In genomic region chr5:76943006-76943405, GRCh38 we compare ENCODE assay signal across 20 cellular contexts. TPM values are rescaled to one million over a fixed set of nuclear protein-coding genes. Genes with fewer than 3 reads are reported as not detected.
DNase-seq lines count a peak whose midpoint lies in the region; ATAC-seq and TF ChIP-seq lines count a peak whose summit lies in the region.
"Had no signal": no experiment of that assay in that cellular context is flagged by ENCODE, and none has a peak within 500 bp of the region (broad histone marks: within the 10 kb centered on the region; RNA-seq: fewer than 3 reads in every experiment).

No MANE protein-coding gene starts in this region.

- no peaks in the 10 kb centered on the region for H3K9me1 ChIP-seq in IMR-90 (ENCODE audit: insufficient read depth, low read length)

- ATAC-seq in IMR-90 (ENCODE audit: low read depth) (peak; percentile 42), esophagus mucosa (no peak)
- ATAC-seq: T-helper 17 cell had no signal

- no peak overlapping the region for H3K9ac ChIP-seq in IMR-90 (ENCODE audit: low read depth, low read length)
- H3K9ac ChIP-seq: KMS-11 had no signal

- H4K20me1 ChIP-seq in IMR-90 (ENCODE audit: insufficient read depth, low read length): no peaks in the 10 kb centered on the region

- DNase-seq in EH (ENCODE audit: low read depth) (peak; percentile 62), IMR-90 (no peak), astrocyte of the spinal cord (ENCODE audit: low read depth, low spot score) (peak; percentile 17), osteocyte (ENCODE audit: extremely low spot score, unreplicated experiment) (peak; percentile 57), SIG-M5 (lab: John Stamatoyannopoulos, UW) (no peak)
- no peak for DNase-seq in activated effector memory CD4-positive, alpha-beta T cell treated with anti-CD3 and anti-CD28 coated beads, Interleukin-2, amount 50 U/mL, for 16 hours
- DNase-seq: BE2C; CD4-positive, CD25-positive, alpha-beta regulatory T cell; DMS79 treated with DMSO at 0.1 percent for 48 hours; GDM1; MV-4-11; NCI-H1105 treated with DMSO at 0.1 percent for 48 hours; NCI-H2081; NCI-H446; NCI-H526; Right ventricle myocardium superior; T-helper 17 cell had no signal

- no peak overlapping the region for H2AFZ ChIP-seq in IMR-90 (replicated peaks; ENCODE audit: low read length, poor library complexity)

- no peak overlapping the region for H3K23ac ChIP-seq in IMR-90 (ENCODE audit: low read depth, low read length)

- H2BK20ac ChIP-seq in IMR-90 (ENCODE audit: low read depth, low read length): peak overlapping the region; percentile 58; the same call in 1 of the 2 replicates

- no peak overlapping the region for H2BK5ac ChIP-seq in IMR-90 (ENCODE audit: low read depth, low read length, poor library complexity, severe bottlenecking)

- no peaks in the 10 kb centered on the region for H3K27me3 Mint-ChIP-seq in osteocyte (ENCODE audit: unreplicated experiment)

- H3K79me1 ChIP-seq in IMR-90 (ENCODE audit: low read depth in 1 of 2, low read length in 2 of 2): no peaks in the 10 kb centered on the region

- no peak for TF ChIP-seq RAD21 in IMR-90 (IDR thresholded peaks at IDR 0.05; ENCODE audit: low read length)

- no peak overlapping the region for H2BK120ac ChIP-seq in IMR-90 (ENCODE audit: low read depth, low read length)

- no peaks in the 10 kb centered on the region for H3K9me3 Mint-ChIP-seq in osteocyte (ENCODE audit: unreplicated experiment)

- no peaks in the 10 kb centered on the region for H3K9me3 ChIP-seq in IMR-90 (ENCODE audit: control insufficient read depth, insufficient read depth, low read length)
- H3K9me3 ChIP-seq: BE2C had no signal

- CTCF ChIA-PET in IMR-90 (lab: Yijun Ruan, JAX): no interaction called here

- POLR2A ChIA-PET in IMR-90 (lab: Charles Lee; ENCODE audit: unreplicated experiment): no interaction called here

- intact Hi-C loops in IMR-90 (cut with micrococcal nuclease): no loop called here

- no peak overlapping the region for H3K18ac ChIP-seq in IMR-90 (ENCODE audit: low read depth, low read length)

- H3K4me3 Mint-ChIP-seq in osteocyte (ENCODE audit: unreplicated experiment): no peak overlapping the region
- H3K4me3 Mint-ChIP-seq: CD4-positive, CD25-positive, alpha-beta regulatory T cell; T-helper 17 cell had no signal

- H3K27ac ChIP-seq in IMR-90 (ENCODE audit: insufficient read depth, low read length): no peak overlapping the region
- H3K27ac ChIP-seq: KMS-11 had no signal

- H4K5ac ChIP-seq in IMR-90 (ENCODE audit: low read depth, low read length): no peak overlapping the region

- no peak overlapping the region for H3K56ac ChIP-seq in IMR-90 (ENCODE audit: extremely low read depth, insufficient read depth, low read length)

- in situ Hi-C loops in IMR-90 (cut with MboI; ENCODE audit: low sequenced_read_pairs): no loop called here
- in situ Hi-C loops in astrocyte of the spinal cord (cut with HindIII; ENCODE audit: low sequenced_read_pairs): no loop called here

- H2AK5ac ChIP-seq in IMR-90 (ENCODE audit: low read depth, low read length): no peak overlapping the region

- no peaks in the 10 kb centered on the region for H3K36me3 Mint-ChIP-seq in osteocyte (ENCODE audit: unreplicated experiment)
- H3K36me3 Mint-ChIP-seq: CD4-positive, CD25-positive, alpha-beta regulatory T cell had no signal

- peak overlapping the region; percentile 75 for H3K27ac Mint-ChIP-seq in osteocyte (ENCODE audit: unreplicated experiment)
- H3K27ac Mint-ChIP-seq: CD4-positive, CD25-positive, alpha-beta regulatory T cell; T-helper 17 cell had no signal

- no CpG with 5 or more reads among the region's 3 CpGs for WGBS in IMR-90 (ENCODE audit: extremely low coverage in 2 of 2, insufficient read length in 1 of 2), 2 experiments

- H3K27me3 ChIP-seq in IMR-90 (ENCODE audit: control insufficient read depth, insufficient read depth, low read length): peaks cover 2% of the 10 kb centered on the region; the same call in 1 of the 2 replicates

- 0 out of 4 replicates have a peak overlapping the region, but pooled peaks of 1 of the 2 experiments have one; percentile 18 for H4K8ac ChIP-seq in IMR-90 (ENCODE audit: low read depth in 2 of 2, low read length in 2 of 2)

- peak overlapping the region; percentile 58; the same call in 1 of the 3 replicates for H2BK15ac ChIP-seq in IMR-90 (ENCODE audit: low read depth, low read length)

- 0 out of 2 replicates have a peak overlapping the region, but pooled peaks have one; percentile 7 for H3K4ac ChIP-seq in IMR-90 (ENCODE audit: low read depth, low read length)

- TF ChIP-seq CTCF in IMR-90 (conservative IDR thresholded peaks at IDR 0.05; ENCODE audit: low read depth, low read length) (no peak), astrocyte of the spinal cord (IDR thresholded peaks at IDR 0.05; ENCODE audit: low read depth, low read length) (no peak), osteocyte (IDR thresholded peaks at IDR 0.05) (no peak)

- no peak overlapping the region for H4K91ac ChIP-seq in IMR-90 (ENCODE audit: insufficient read depth, low read depth, low read length)

- dilution Hi-C loops in IMR-90 (cut with HindIII; ENCODE audit: low sequenced_read_pairs, unreplicated experiment): no loop called here

- H3K14ac ChIP-seq in IMR-90 (replicated peaks; ENCODE audit: low read depth, low read length): no peak overlapping the region

- H3K36me3 ChIP-seq in IMR-90 (ENCODE audit: control insufficient read depth, insufficient read depth, low read length): no peaks in the 10 kb centered on the region
- H3K36me3 ChIP-seq: BE2C had no signal

- no TSS peak for BruUV-seq in IMR-90 (replicated peaks; lab: Mats Ljungman, UMichigan)

- H3K4me1 ChIP-seq in IMR-90 (ENCODE audit: control insufficient read depth, insufficient read depth, low read length): 0 out of 2 replicates have a peak, but pooled peaks cover 1% of the 10 kb centered on the region
- H3K4me1 ChIP-seq: BE2C had no signal

- H3K4me1 Mint-ChIP-seq in osteocyte (ENCODE audit: unreplicated experiment): peaks cover 43% of the 10 kb centered on the region
- H3K4me1 Mint-ChIP-seq: CD4-positive, CD25-positive, alpha-beta regulatory T cell had no signal

- no peak overlapping the region for H3K4me2 ChIP-seq in IMR-90 (ENCODE audit: low read depth, low read length)
- H3K4me2 ChIP-seq: KMS-11 had no signal

- no peak overlapping the region for H2AK9ac ChIP-seq in IMR-90 (replicated peaks; ENCODE audit: low read depth, low read length, poor library complexity)

- H3K4me3 ChIP-seq in IMR-90 (ENCODE audit: insufficient read depth, low read depth, low read length) (no peak overlapping the region), astrocyte of the spinal cord (ENCODE audit: low read depth, low read length) (no peak overlapping the region)

- no peak for TF ChIP-seq POLR2A in IMR-90 (IDR thresholded peaks at IDR 0.05; ENCODE audit: low read depth, low read length)

TF ChIP-seq in IMR-90, 13 proteins besides CTCF, POLR2A, EP300 and RAD21:
- TF ChIP-seq ELK1 (IDR thresholded peaks at IDR 0.05; ENCODE audit: borderline replicate concordance, low read depth, low read length): no peak
- no peak for TF ChIP-seq SMC3 (IDR thresholded peaks at IDR 0.05; ENCODE audit: low read depth, low read length)
- TF ChIP-seq CHD1 (IDR thresholded peaks at IDR 0.05; ENCODE audit: low read depth, low read length): no peak
- TF ChIP-seq RFX5 (IDR thresholded peaks at IDR 0.05; ENCODE audit: low read depth, low read length): no peak

RNA-seq across cellular contexts. Expression of gene CRHBP, which starts 9.8 kb away (rescaled TPM):
- total RNA-seq in IMR-90 (2012; rRNA removed) (0.28 TPM in 1 of 2 replicates, not detected in the other), osteocyte (7.1 and 9.6 TPM in 2 replicates), esophagus mucosa (0.36 TPM)
- polyA plus RNA-seq in IMR-90 (2012; rRNA removed): 0.09 and 0.27 TPM in 2 replicates
- 0.13 and 0.51 TPM in 2 replicates for polyA plus RNA-seq in IMR-90 (2012; cell fraction: cytosol; rRNA removed)
- 0.49 and 0.89 TPM in 2 replicates for polyA plus RNA-seq in IMR-90 (2012; cell fraction: nucleus; rRNA removed; ENCODE audit: low replicate concordance)
- total RNA-seq: H1 had no signal
- polyA plus RNA-seq: CD4-positive, CD25-positive, alpha-beta regulatory T cell had no signal

Comparison
In these comparisons a context has a peak if more than half of its experiments do, and no peak if none do; other contexts are left out.
1. DNase-seq: peak in EH (single experiment), astrocyte of the spinal cord (single experiment) and osteocyte (single experiment); none in IMR-90 (single experiment), SIG-M5 (single experiment) and activated effector memory CD4-positive, alpha-beta T cell treated with anti-CD3 and anti-CD28 coated beads, Interleukin-2, amount 50 U/mL, for 16 hours (single experiment).